In the genomic region with DNA sequence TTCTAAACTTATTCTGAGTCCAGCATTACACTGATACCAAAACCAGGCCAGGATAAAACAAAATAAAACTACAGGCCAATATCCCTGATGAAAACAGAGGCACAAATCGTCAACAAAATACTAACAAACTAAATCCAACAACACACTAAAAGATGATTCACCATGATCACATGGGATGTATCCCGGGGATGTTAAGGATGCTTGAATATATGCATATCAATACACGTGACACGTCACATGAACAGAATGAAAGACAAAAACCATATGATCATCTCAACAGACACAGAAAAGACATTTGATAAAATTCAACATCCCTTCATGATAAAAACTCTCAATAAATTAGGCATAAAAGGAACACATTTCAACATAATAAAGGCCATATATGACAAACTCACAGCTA, we compare ENCODE assay signal across 18 cellular contexts.
"Had no signal": no experiment of that assay in that cellular context is flagged by ENCODE, and none has a peak within 500 bp of the region (broad histone marks: within the 10 kb centered on the region; RNA-seq: fewer than 3 reads in every experiment).

No MANE protein-coding gene starts in this region.

- H3K4me1 Mint-ChIP-seq: neural crest cell had no signal

- H3K4me3 Mint-ChIP-seq: natural killer cell, neural crest cell had no signal

- H3K27me3 ChIP-seq: dorsolateral prefrontal cortex, gastroesophageal sphincter, spleen, stomach, transverse colon had no signal

- H3K36me3 Mint-ChIP-seq: natural killer cell had no signal

- H3K9me3 Mint-ChIP-seq: natural killer cell had no signal

- H3K36me3 ChIP-seq: gastroesophageal sphincter, stomach, thoracic aorta, transverse colon had no signal

- H3K4me3 ChIP-seq: dorsolateral prefrontal cortex, gastroesophageal sphincter, mucosa of descending colon, spleen, stomach, thoracic aorta, transverse colon had no signal

- DNase-seq: cortex of kidney; dorsolateral prefrontal cortex; effector CD8-positive, alpha-beta T cell; glutamatergic neuron; islet precursor cell; mucosa of descending colon; natural killer cell; posterior cingulate gyrus; spleen; stimulated activated naive CD4-positive, alpha-beta T cell; stomach; substantia nigra; transverse colon had no signal

- H3K27ac ChIP-seq: dorsolateral prefrontal cortex, gastroesophageal sphincter, spleen, stomach, thoracic aorta, transverse colon had no signal

- H3K4me1 ChIP-seq: gastroesophageal sphincter, stomach had no signal

- H3K9me3 ChIP-seq: gastroesophageal sphincter, mucosa of descending colon, stomach, thoracic aorta had no signal

- ATAC-seq: gastroesophageal sphincter, left lobe of liver, mucosa of descending colon, sciatic nerve had no signal
